14 cellular contexts compared by ENCODE assay signal in the genomic region with DNA sequence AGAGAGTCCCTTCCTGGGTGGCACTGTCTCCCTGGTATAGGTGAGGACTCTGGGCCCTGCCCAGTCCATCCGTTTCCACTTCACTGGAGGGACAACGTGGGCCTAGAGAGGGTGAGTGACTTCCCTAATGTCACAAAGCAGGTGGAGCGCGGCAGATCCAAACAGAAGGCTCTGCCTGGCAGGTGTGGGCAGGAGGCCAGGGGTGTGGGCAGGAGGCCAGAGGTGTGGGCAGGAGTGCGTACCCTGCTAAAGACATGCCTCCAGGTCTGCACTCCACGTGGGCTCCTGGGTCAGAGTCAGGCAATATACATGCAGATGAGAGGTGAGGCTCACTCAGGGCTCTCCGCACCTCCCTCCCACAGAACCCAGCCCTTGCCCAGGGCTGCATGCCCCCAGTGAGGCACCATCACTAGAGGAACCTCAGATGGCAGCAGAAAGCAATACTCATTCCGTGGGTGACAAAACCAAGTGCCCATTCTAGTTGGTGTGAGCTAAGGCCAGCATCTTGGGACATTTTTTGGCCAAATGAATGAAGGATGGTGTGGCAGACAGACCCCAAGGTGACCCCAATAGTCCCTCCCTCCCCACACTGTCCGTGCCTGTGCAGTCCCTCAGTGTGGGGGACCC.
A peak's percentile ranks its signal among the peaks of the same experiment; 100 is the strongest.
DNase-seq lines count a peak whose midpoint lies in the region; ATAC-seq and TF ChIP-seq lines count a peak whose summit lies in the region.
"Had no signal": no experiment of that assay in that cellular context is flagged by ENCODE, and none has a peak within 500 bp of the region (broad histone marks: within the 10 kb centered on the region; RNA-seq: fewer than 3 reads in every experiment).

No MANE protein-coding gene starts in this region.

- POLR2A ChIA-PET in GM10248 (lab: Yijun Ruan, JAX) = no interaction called here

- TF ChIP-seq POLR2A in GM18505 (IDR thresholded peaks at IDR 0.05; ENCODE audit: borderline replicate concordance, extremely low read depth, insufficient read depth, insufficient read length) = no peak

- H3K4me2 ChIP-seq in BLaER1 = no peak overlapping the region

- no peaks in the 10 kb centered on the region for H3K36me3 ChIP-seq in BLaER1
- H3K36me3 ChIP-seq: breast epithelium had no signal

- no peak for TF ChIP-seq CTCF in GM10248 (IDR thresholded peaks at IDR 0.05; ENCODE audit: control extremely low read depth, extremely low read depth, low read depth, missing control alignments)

- CTCF ChIA-PET in GM10248 (lab: Yijun Ruan, JAX) = no interaction called here

- DNase-seq in GM10248 (ENCODE audit: extremely low spot score) (peak; percentile 3), NCI-H510A treated with DMSO at 0.1 percent for 48 hours (lab: John Stamatoyannopoulos, UW) (peak; percentile 68), kidney tubule cell (ENCODE audit: low spot score) (peak; percentile 28), COLO668 (lab: John Stamatoyannopoulos, UW; ENCODE audit: unreplicated experiment) (no peak), SKM-1 (lab: John Stamatoyannopoulos, UW; ENCODE audit: unreplicated experiment) (no peak)
- DNase-seq in stimulated activated CD4-positive, alpha-beta T cell treated with anti-CD3 and anti-CD28 coated beads, Interleukin-4, amount 100 ng/mL, for 1 hour = no peak
- DNase-seq: activated T-cell treated with anti-CD3 and anti-CD28 coated beads, Interleukin-2, amount 50 U/mL, for 72 hours; effector CD4-positive, alpha-beta T cell; IMR-90; stimulated activated CD4-positive, alpha-beta T cell treated with anti-CD3 and anti-CD28 coated beads, Interleukin-4, amount 100 ng/mL, for 4 hours; SW 1271 had no signal

- peak overlapping the region; percentile 26; the same call in 1 of the 2 replicates for H3K27ac ChIP-seq in BLaER1
- H3K27ac ChIP-seq: breast epithelium had no signal

- H3K4me1 ChIP-seq in BLaER1 = no peaks in the 10 kb centered on the region
- H3K4me1 ChIP-seq: breast epithelium had no signal

- no peak for ATAC-seq in GM18505 (IDR thresholded peaks at IDR 0.05; ENCODE audit: unreplicated experiment)
- ATAC-seq: activated T-cell treated with anti-CD3 and anti-CD28 coated beads, Interleukin-2, amount 50 U/mL, for 72 hours had no signal

- no peaks in the 10 kb centered on the region for H4K20me1 ChIP-seq in BLaER1

- H3K9me3 ChIP-seq in BLaER1 = peaks cover 16% of the 10 kb centered on the region; the same call in 1 of the 2 replicates

- H3K9ac ChIP-seq in BLaER1 = no peak overlapping the region

- no peaks in the 10 kb centered on the region for H3K27me3 ChIP-seq in BLaER1
- H3K27me3 ChIP-seq: breast epithelium had no signal

- H3K4me3 ChIP-seq in BLaER1 = no peak overlapping the region
- H3K4me3 ChIP-seq: breast epithelium had no signal

Comparison
In these comparisons a context has a peak if more than half of its experiments do, and no peak if none do; other contexts are left out.
1. DNase-seq: peak in GM10248 (single experiment), NCI-H510A treated with DMSO at 0.1 percent for 48 hours (single experiment) and kidney tubule cell (single experiment); none in stimulated activated CD4-positive, alpha-beta T cell treated with anti-CD3 and anti-CD28 coated beads, Interleukin-4, amount 100 ng/mL, for 1 hour (single experiment), COLO668 (single experiment) and SKM-1 (single experiment).